Comparison of ENCODE assay signal across 16 cellular contexts in genomic region chr20:17587831-17588230, GRCh38.
"Had no signal": no experiment of that assay in that cellular context is flagged by ENCODE, and none has a peak within 500 bp of the region (broad histone marks: within the 10 kb centered on the region; RNA-seq: fewer than 3 reads in every experiment).

No MANE protein-coding gene starts in this region.

- H3K4me3 Mint-ChIP-seq: activated CD4-positive, alpha-beta T cell treated with anti-CD3 and anti-CD28 coated beads, Interleukin-2, amount 10 ng/mL, durations not matched to agents 7 days and 5 days; activated naive CD8-positive, alpha-beta T cell; naive B cell had no signal

- H3K4me3 ChIP-seq: dorsolateral prefrontal cortex, SJSA1, testis had no signal

- DNase-seq: activated CD4-positive, alpha-beta T cell treated with anti-CD3 and anti-CD28 coated beads, Interleukin-2, amount 10 ng/mL, durations not matched to agents 7 days and 5 days; activated CD4-positive, CD25-positive, alpha-beta regulatory T cell; activated gamma-delta T cell treated with Interleukin-2 at 50 U/mL for 16 hours; amygdala; dorsolateral prefrontal cortex; erythroblast; mammary epithelial cell; naive B cell; posterior cingulate gyrus; right cardiac atrium; small intestine; stimulated activated CD4-positive, alpha-beta T cell treated with anti-CD3 and anti-CD28 coated beads, Interleukin-4, amount 100 ng/mL, for 24 hours; stimulated activated naive CD8-positive, alpha-beta T cell treated with anti-CD3 and anti-CD28 coated beads, Interleukin-15, Interleukin-2, amounts not matched to agents 100 U/mL and 50 U/mL, for 24 hours; testis had no signal

- H3K27ac ChIP-seq: dorsolateral prefrontal cortex, SJSA1 had no signal

- H3K9me3 ChIP-seq: SJSA1, testis had no signal

- ATAC-seq: stimulated activated naive CD8-positive, alpha-beta T cell treated with anti-CD3 and anti-CD28 coated beads, Interleukin-15, Interleukin-2, amounts not matched to agents 100 U/mL and 50 U/mL, for 24 hours had no signal

- H3K27me3 ChIP-seq: dorsolateral prefrontal cortex, SJSA1, testis had no signal

- H3K27ac Mint-ChIP-seq: activated CD4-positive, alpha-beta T cell treated with anti-CD3 and anti-CD28 coated beads, Interleukin-2, amount 10 ng/mL, durations not matched to agents 7 days and 5 days; activated naive CD8-positive, alpha-beta T cell had no signal

- H3K27me3 Mint-ChIP-seq: activated CD4-positive, alpha-beta T cell treated with anti-CD3 and anti-CD28 coated beads, Interleukin-2, amount 10 ng/mL, durations not matched to agents 7 days and 5 days; activated naive CD8-positive, alpha-beta T cell; naive B cell had no signal

- H3K9me3 Mint-ChIP-seq: activated CD4-positive, alpha-beta T cell treated with anti-CD3 and anti-CD28 coated beads, Interleukin-2, amount 10 ng/mL, durations not matched to agents 7 days and 5 days; naive B cell had no signal

- H3K4me1 ChIP-seq: SJSA1 had no signal
